In the genomic region with DNA sequence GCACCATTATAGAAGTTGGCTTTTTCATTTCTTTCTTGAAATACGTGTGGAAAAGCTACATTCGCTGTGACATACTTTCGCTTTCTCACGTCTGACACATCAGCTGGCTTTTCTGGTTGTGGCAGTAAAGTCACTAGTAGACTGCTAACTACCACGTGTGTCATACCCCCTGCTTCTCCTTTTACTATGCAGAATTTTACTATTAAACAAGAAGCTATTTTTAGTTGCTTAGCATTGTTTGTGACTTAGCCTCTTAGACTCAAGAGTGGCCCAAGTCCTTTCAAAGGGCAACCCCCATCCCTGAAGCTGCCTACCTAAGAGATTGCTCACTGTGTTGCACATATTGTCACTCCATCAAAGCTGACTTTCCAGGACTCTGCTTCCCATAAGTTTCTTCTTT, we compare ENCODE assay signal across 9 cellular contexts. TPM values are rescaled to one million over a fixed set of nuclear protein-coding genes. Genes with fewer than 3 reads are reported as not detected.
DNase-seq lines count a peak whose midpoint lies in the region; ATAC-seq and TF ChIP-seq lines count a peak whose summit lies in the region.
"Had no signal": no experiment of that assay in that cellular context is flagged by ENCODE, and none has a peak within 500 bp of the region (broad histone marks: within the 10 kb centered on the region; RNA-seq: fewer than 3 reads in every experiment).

No MANE protein-coding gene starts in this region.

- no peak overlapping the region for H3K27ac ChIP-seq in endodermal cell (ENCODE audit: low read depth, low read length)
- no peak overlapping the region for H3K27ac ChIP-seq in uterus
- H3K27ac ChIP-seq: BLaER1 had no signal

- H3K4me1 ChIP-seq in endodermal cell (ENCODE audit: control insufficient read depth, insufficient read depth, low read length) (peaks cover 2% of the 10 kb centered on the region), uterus (no peaks in the 10 kb centered on the region)

- no peaks in the 10 kb centered on the region for H3K9me3 ChIP-seq in endodermal cell (ENCODE audit: control insufficient read depth, low read length)
- H3K9me3 ChIP-seq in uterus, result no peaks in the 10 kb centered on the region
- H3K9me3 ChIP-seq: BLaER1 had no signal

- H3K4me1 Mint-ChIP-seq in endodermal cell (peaks cover 22% of the 10 kb centered on the region), endothelial cell (ENCODE audit: unreplicated experiment) (peaks cover 8% of the 10 kb centered on the region)

- no peaks in the 10 kb centered on the region for H3K27me3 Mint-ChIP-seq in endodermal cell (ENCODE audit: insufficient read depth)
- H3K27me3 Mint-ChIP-seq in endothelial cell (ENCODE audit: unreplicated experiment), result no peaks in the 10 kb centered on the region

- no peak overlapping the region for H3K9ac ChIP-seq in endodermal cell (ENCODE audit: extremely low read depth, low read length, poor library complexity, severe bottlenecking)
- H3K9ac ChIP-seq: BLaER1 had no signal

- peak; percentile 86 for ATAC-seq in HG03159 (IDR thresholded peaks at IDR 0.05; ENCODE audit: unreplicated experiment)

- intact Hi-C loops in uterus (cut with DNase I; ENCODE audit: low total_unique reads), result no loop called here

- H3K4me3 Mint-ChIP-seq in endodermal cell, result no peak overlapping the region
- no peak overlapping the region for H3K4me3 Mint-ChIP-seq in endothelial cell (ENCODE audit: unreplicated experiment)

- H3K27me3 ChIP-seq in endodermal cell (ENCODE audit: control insufficient read depth, insufficient read depth, low read length, poor library complexity, severe bottlenecking) (no peaks in the 10 kb centered on the region), uterus (no peaks in the 10 kb centered on the region)
- H3K27me3 ChIP-seq: BLaER1 had no signal

- H3K27ac Mint-ChIP-seq in endodermal cell, result no peak overlapping the region
- no peak overlapping the region for H3K27ac Mint-ChIP-seq in endothelial cell (ENCODE audit: unreplicated experiment)

- H3K9me3 Mint-ChIP-seq in endodermal cell (peaks cover 5% of the 10 kb centered on the region), endothelial cell (ENCODE audit: unreplicated experiment) (no peaks in the 10 kb centered on the region)

- no peak for TF ChIP-seq POLR2A in uterus (IDR thresholded peaks at IDR 0.05)

- TF ChIP-seq CTCF in endodermal cell (conservative IDR thresholded peaks at IDR 0.05), result no peak
- no peak for TF ChIP-seq CTCF in endothelial cell (IDR thresholded peaks at IDR 0.05; ENCODE audit: unreplicated experiment)
- no peak for TF ChIP-seq CTCF in uterus (IDR thresholded peaks at IDR 0.05)

- H3K4me3 ChIP-seq in endodermal cell (ENCODE audit: low read length), result no peak overlapping the region
- no peak overlapping the region for H3K4me3 ChIP-seq in uterus
- H3K4me3 ChIP-seq: BLaER1 had no signal

- H3K36me3 Mint-ChIP-seq in endodermal cell (ENCODE audit: low read depth) (no peaks in the 10 kb centered on the region), endothelial cell (ENCODE audit: low read depth, unreplicated experiment) (no peaks in the 10 kb centered on the region)

- 53 to 59% methylated on average over 4 to 5 of the region's 5 CpGs for WGBS in endodermal cell (ENCODE audit: insufficient coverage in 1 of 2, insufficient read length in 1 of 2), 2 experiments

- no peaks in the 10 kb centered on the region for H3K36me3 ChIP-seq in endodermal cell (ENCODE audit: control insufficient read depth, insufficient read depth, low read length)
- no peaks in the 10 kb centered on the region for H3K36me3 ChIP-seq in uterus
- H3K36me3 ChIP-seq: BLaER1 had no signal

- peak; percentile 19 to 46 for DNase-seq in activated CD4-positive, alpha-beta T cell treated with anti-CD3 and anti-CD28 coated beads for 24 hours (ENCODE audit: low read depth in 2 of 2)
- DNase-seq in activated CD4-positive, alpha-beta T cell treated with anti-CD3 and anti-CD28 coated beads for 1 hour, result no peak
- DNase-seq in T-helper 1 cell (peak in 3 of 5 donors; percentile 2 to 69 (median 18)), endodermal cell (peak; percentile 52), endothelial cell (ENCODE audit: low spot score) (no peak), uterus (no peak)
- peak; percentile 47 for DNase-seq in stimulated activated CD8-positive, alpha-beta memory T cell treated with anti-CD3 and anti-CD28 coated beads, Interleukin-4, amount 100 ng/mL, for 48 hours

RNA-seq across cellular contexts. Expression of a gene that starts 2.1 kb away (rescaled TPM):
- total RNA-seq in endodermal cell (not detected), endothelial cell (ENCODE audit: unreplicated experiment) (not detected), uterus (not detected)
- not detected for polyA plus RNA-seq in endodermal cell (2013, experiment 1 of 2)
- polyA plus RNA-seq in endodermal cell (2013, experiment 2 of 2), result not detected

Comparison
In these comparisons a context has a peak if more than half of its experiments do, and no peak if none do; other contexts are left out.
1. DNase-seq: peak in activated CD4-positive, alpha-beta T cell treated with anti-CD3 and anti-CD28 coated beads for 24 hours (2 of 2), T-helper 1 cell (3 of 5), endodermal cell (single experiment) and stimulated activated CD8-positive, alpha-beta memory T cell treated with anti-CD3 and anti-CD28 coated beads, Interleukin-4, amount 100 ng/mL, for 48 hours (single experiment); none in activated CD4-positive, alpha-beta T cell treated with anti-CD3 and anti-CD28 coated beads for 1 hour (single experiment), endothelial cell (single experiment) and uterus (0 of 2).